In the genomic region with DNA sequence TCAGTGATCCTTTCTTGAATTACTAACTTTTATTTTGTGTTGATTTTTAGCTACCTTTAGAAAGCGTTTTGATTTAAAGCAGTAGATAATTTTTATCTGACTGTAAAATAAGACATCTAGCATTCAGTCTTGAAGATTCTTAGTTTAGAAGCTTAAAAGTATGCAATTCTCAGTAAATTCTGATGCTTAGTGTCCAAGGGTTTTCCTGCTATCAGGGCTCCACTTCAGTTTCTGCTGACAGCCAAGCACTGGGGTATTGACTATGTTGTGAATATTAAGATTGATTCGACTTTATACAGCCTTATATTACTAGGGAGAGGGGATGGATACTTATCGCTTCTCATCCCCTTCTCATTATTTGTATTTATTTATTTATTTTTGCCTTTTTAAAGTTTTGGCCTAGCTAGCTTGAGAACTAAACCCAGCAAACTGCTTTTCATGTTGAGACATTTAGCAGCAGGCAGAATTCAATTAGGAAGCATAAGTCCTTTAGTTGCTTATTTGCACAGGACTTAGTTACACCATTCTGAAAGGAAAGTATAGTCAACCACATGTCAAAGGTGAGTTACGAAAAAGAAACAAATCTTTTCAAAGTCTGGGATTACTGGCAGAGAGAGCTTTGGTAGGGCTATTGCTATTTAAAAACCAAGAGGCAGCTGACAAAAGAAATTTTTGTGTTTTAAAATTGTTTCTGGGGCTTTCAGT, we compare ENCODE assay signal across 10 cellular contexts. TPM values are rescaled to one million over a fixed set of nuclear protein-coding genes. Genes with fewer than 3 reads are reported as not detected.
DNase-seq lines count a peak whose midpoint lies in the region; ATAC-seq and TF ChIP-seq lines count a peak whose summit lies in the region.
"Had no signal": no experiment of that assay in that cellular context is flagged by ENCODE, and none has a peak within 500 bp of the region (broad histone marks: within the 10 kb centered on the region; RNA-seq: fewer than 3 reads in every experiment).

No MANE protein-coding gene starts in this region.

- H3K36me3 ChIP-seq in HEK293 (ENCODE audit: control insufficient read depth in 2 of 2, insufficient read depth in 1 of 2, low read length in 2 of 2) (peaks cover 0 to 4% of the 10 kb centered on the region in 2 experiments; a peak in 1 of 3 replicates), right lobe of liver (no peaks in the 10 kb centered on the region), Karpas-422 (ENCODE audit: insufficient read depth, low read length) (no peaks in the 10 kb centered on the region)

- no peaks in the 10 kb centered on the region for H3K27me3 ChIP-seq in right lobe of liver
- no peaks in the 10 kb centered on the region for H3K27me3 ChIP-seq in Karpas-422 (ENCODE audit: low read length)

- intact Hi-C loops in right lobe of liver (cut with DNase I) = no loop called here

- H3K9me3 ChIP-seq in HEK293 (ENCODE audit: control insufficient read depth, insufficient read depth, low read depth, low read length) (no peaks in the 10 kb centered on the region), right lobe of liver (no peaks in the 10 kb centered on the region), Karpas-422 (ENCODE audit: low read length) (no peaks in the 10 kb centered on the region)

- ATAC-seq in right lobe of liver (peak in 3 of 4 donors; percentile 3 to 22 (median 13)), GM18520 (IDR thresholded peaks at IDR 0.05; ENCODE audit: unreplicated experiment) (no peak)
- ATAC-seq: activated CD4-positive, CD25-positive, alpha-beta regulatory T cell treated with anti-CD3 and anti-CD28 coated beads, Interleukin-2, amount 50 U/mL, for 24 hours had no signal

- no peaks in the 10 kb centered on the region for H3K9me2 ChIP-seq in Karpas-422 (replicated peaks; ENCODE audit: insufficient read depth, low read length)

- WGBS in right lobe of liver (ENCODE audit: insufficient coverage, low coverage, low lambda C conversion rate, missing lambda C conversion rate) = 28% methylated on average over 4 of the region's 4 CpGs

- H3K4me1 ChIP-seq in HEK293 (ENCODE audit: control insufficient read depth, insufficient read depth, low read length) = peaks cover 33% of the 10 kb centered on the region; the same call in 1 of the 2 replicates
- H3K4me1 ChIP-seq in right lobe of liver = peaks cover 0 to 28% (median 10%) of the 10 kb centered on the region in 4 donors
- H3K4me1 ChIP-seq in Karpas-422 (ENCODE audit: low read length) = peaks cover 35% of the 10 kb centered on the region

- peak overlapping the region; percentile 26 for H3K4me3 ChIP-seq in HEK293 (ENCODE audit: low read depth, low read length)
- H3K4me3 ChIP-seq in right lobe of liver = peak overlapping the region in 2 of 3 donors; percentile 7 to 29
- H3K4me3 ChIP-seq in Karpas-422 (ENCODE audit: low read length) = no peak overlapping the region

- H3K4me2 ChIP-seq in Karpas-422 (ENCODE audit: low read depth, low read length, poor library complexity, severe bottlenecking) = no peak overlapping the region

- no peak overlapping the region for H3K9ac ChIP-seq in Karpas-422 (ENCODE audit: low read length)

- H3K27ac ChIP-seq in 22Rv1 (peak overlapping the region; percentile 92; the same call in 1 of the 2 replicates), HEK293 (ENCODE audit: extremely low read depth, low read depth, low read length) (peak overlapping the region; percentile 66), right lobe of liver (peak overlapping the region in 2 of 3 donors; percentile 61 to 68), Karpas-422 (ENCODE audit: low read length) (no peak overlapping the region)

- POLR2A ChIA-PET in HEK293 (lab: Yijun Ruan, JAX) = interaction anchor here (0.5 to 1.0 kb wide), 2 partner anchors 43 to 455 kb away, joined by 5 to 9 read pairs; a partner anchor contains a TSS

- H3K79me2 ChIP-seq in Karpas-422 (ENCODE audit: low read length) = no peaks in the 10 kb centered on the region

- CTCF ChIA-PET in HEK293 (lab: Yijun Ruan, JAX) = interaction anchor here (0.6 to 1.4 kb wide), 6 partner anchors 48 to 954 kb away, joined by 3 to 4 read pairs (median 4); no protein-coding TSS in a partner anchor

- TF ChIP-seq CTCF in 22Rv1 (IDR thresholded peaks at IDR 0.05) (no peak), HEK293 (tag by site-specific recombination; IDR thresholded peaks at IDR 0.05) (no peak), right lobe of liver (IDR thresholded peaks at IDR 0.05) (no peak)

- DNase-seq in astrocyte of the hippocampus (ENCODE audit: low read depth, low spot score) (peak; percentile 45), right lobe of liver (no peak), Karpas-422 (no peak), COR-L47 (lab: John Stamatoyannopoulos, UW) (no peak), NCI-H524 (lab: John Stamatoyannopoulos, UW) (no peak)
- DNase-seq: NCI-H1105 treated with DMSO at 0.1 percent for 48 hours had no signal

- H4K20me1 ChIP-seq in Karpas-422 (ENCODE audit: insufficient read depth, low read depth, low read length) = peaks cover 9% of the 10 kb centered on the region; the same call in 1 of the 2 replicates

- no peak for TF ChIP-seq POLR2A in right lobe of liver (IDR thresholded peaks at IDR 0.05)

- no peak overlapping the region for H2AFZ ChIP-seq in Karpas-422 (ENCODE audit: low read length)

TF ChIP-seq in HEK293, 187 proteins besides CTCF, POLR2A, EP300 and RAD21 (continues in another document):
- no peak for TF ChIP-seq ZNF529 (tag by site-specific recombination; IDR thresholded peaks at IDR 0.05; ENCODE audit: insufficient replicate concordance)
- TF ChIP-seq, protein P1, sequence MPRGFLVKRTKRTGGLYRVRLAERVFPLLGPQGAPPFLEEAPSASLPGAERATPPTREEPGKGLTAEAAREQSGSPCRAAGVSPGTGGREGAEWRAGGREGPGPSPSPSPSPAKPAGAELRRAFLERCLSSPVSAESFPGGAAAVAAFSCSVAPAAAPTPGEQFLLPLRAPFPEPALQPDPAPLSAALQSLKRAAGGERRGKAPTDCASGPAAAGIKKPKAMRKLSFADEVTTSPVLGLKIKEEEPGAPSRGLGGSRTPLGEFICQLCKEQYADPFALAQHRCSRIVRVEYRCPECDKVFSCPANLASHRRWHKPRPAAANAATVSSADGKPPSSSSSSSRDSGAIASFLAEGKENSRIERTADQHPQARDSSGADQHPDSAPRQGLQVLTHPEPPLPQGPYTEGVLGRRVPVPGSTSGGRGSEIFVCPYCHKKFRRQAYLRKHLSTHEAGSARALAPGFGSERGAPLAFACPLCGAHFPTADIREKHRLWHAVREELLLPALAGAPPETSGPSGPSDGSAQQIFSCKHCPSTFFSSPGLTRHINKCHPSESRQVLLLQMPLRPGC (tag by site-specific recombination; IDR thresholded peaks at IDR 0.05) = peak; percentile 82
- TF ChIP-seq ZNF629 (tag by site-specific recombination; IDR thresholded peaks at IDR 0.05) = 0 out of 2 replicates have a peak, but pooled peaks have one; percentile 15
- TF ChIP-seq, protein P2, sequence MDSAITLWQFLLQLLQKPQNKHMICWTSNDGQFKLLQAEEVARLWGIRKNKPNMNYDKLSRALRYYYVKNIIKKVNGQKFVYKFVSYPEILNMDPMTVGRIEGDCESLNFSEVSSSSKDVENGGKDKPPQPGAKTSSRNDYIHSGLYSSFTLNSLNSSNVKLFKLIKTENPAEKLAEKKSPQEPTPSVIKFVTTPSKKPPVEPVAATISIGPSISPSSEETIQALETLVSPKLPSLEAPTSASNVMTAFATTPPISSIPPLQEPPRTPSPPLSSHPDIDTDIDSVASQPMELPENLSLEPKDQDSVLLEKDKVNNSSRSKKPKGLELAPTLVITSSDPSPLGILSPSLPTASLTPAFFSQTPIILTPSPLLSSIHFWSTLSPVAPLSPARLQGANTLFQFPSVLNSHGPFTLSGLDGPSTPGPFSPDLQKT (IDR thresholded peaks at IDR 0.05; ENCODE audit: borderline replicate concordance, low read depth, low read length) = no peak
- TF ChIP-seq, protein P3, sequence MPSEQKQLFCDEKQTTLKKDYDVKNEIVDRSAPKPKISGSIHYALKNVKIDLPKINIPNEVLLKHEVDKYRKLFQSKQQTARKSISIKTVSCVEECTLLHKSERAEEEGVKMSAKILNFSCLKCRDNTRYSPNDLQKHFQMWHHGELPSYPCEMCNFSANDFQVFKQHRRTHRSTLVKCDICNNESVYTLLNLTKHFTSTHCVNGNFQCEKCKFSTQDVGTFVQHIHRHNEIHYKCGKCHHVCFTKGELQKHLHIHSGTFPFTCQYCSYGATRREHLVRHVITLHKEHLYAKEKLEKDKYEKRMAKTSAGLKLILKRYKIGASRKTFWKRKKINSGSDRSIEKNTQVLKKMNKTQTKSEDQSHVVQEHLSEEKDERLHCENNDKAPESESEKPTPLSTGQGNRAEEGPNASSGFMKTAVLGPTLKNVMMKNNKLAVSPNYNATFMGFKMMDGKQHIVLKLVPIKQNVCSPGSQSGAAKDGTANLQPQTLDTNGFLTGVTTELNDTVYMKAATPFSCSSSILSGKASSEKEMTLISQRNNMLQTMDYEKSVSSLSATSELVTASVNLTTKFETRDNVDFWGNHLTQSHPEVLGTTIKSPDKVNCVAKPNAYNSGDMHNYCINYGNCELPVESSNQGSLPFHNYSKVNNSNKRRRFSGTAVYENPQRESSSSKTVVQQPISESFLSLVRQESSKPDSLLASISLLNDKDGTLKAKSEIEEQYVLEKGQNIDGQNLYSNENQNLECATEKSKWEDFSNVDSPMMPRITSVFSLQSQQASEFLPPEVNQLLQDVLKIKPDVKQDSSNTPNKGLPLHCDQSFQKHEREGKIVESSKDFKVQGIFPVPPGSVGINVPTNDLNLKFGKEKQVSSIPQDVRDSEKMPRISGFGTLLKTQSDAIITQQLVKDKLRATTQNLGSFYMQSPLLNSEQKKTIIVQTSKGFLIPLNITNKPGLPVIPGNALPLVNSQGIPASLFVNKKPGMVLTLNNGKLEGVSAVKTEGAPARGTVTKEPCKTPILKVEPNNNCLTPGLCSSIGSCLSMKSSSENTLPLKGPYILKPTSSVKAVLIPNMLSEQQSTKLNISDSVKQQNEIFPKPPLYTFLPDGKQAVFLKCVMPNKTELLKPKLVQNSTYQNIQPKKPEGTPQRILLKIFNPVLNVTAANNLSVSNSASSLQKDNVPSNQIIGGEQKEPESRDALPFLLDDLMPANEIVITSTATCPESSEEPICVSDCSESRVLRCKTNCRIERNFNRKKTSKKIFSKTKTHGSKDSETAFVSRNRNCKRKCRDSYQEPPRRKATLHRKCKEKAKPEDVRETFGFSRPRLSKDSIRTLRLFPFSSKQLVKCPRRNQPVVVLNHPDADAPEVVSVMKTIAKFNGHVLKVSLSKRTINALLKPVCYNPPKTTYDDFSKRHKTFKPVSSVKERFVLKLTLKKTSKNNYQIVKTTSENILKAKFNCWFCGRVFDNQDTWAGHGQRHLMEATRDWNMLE (tag by site-specific recombination; conservative IDR thresholded peaks at IDR 0.05; ENCODE audit: low read depth) = no peak
- peak; percentile 60 for TF ChIP-seq WT1 (tag by site-specific recombination; IDR thresholded peaks at IDR 0.05)
- TF ChIP-seq REPIN1 (tag by site-specific recombination; IDR thresholded peaks at IDR 0.05; ENCODE audit: low read depth) = no peak
- TF ChIP-seq GFI1B (tag by site-specific recombination; IDR thresholded peaks at IDR 0.05) = peak; percentile 97

RNA-seq across cellular contexts. Expression of a gene that starts 2.9 kb away (rescaled TPM):
- total RNA-seq in right lobe of liver = 10 to 100 TPM; 13.0 to 20.2 (median 15.0) TPM
- 8.8 TPM in 2 replicates for total RNA-seq in Karpas-422 (2014; rRNA removed; shearing (Covaris generic); ENCODE audit: low replicate concordance)

RNA-seq across cellular contexts. Expression of a gene that starts 43.1 kb away (rescaled TPM):
- 10 to 100 TPM; 29.6 to 53.2 (median 48.3) TPM for total RNA-seq in right lobe of liver
- total RNA-seq in Karpas-422 (2014; rRNA removed; shearing (Covaris generic); ENCODE audit: low replicate concordance) = 62.8 and 85.1 TPM in 2 replicates
